10 cellular contexts compared by ENCODE assay signal in the genomic region with DNA sequence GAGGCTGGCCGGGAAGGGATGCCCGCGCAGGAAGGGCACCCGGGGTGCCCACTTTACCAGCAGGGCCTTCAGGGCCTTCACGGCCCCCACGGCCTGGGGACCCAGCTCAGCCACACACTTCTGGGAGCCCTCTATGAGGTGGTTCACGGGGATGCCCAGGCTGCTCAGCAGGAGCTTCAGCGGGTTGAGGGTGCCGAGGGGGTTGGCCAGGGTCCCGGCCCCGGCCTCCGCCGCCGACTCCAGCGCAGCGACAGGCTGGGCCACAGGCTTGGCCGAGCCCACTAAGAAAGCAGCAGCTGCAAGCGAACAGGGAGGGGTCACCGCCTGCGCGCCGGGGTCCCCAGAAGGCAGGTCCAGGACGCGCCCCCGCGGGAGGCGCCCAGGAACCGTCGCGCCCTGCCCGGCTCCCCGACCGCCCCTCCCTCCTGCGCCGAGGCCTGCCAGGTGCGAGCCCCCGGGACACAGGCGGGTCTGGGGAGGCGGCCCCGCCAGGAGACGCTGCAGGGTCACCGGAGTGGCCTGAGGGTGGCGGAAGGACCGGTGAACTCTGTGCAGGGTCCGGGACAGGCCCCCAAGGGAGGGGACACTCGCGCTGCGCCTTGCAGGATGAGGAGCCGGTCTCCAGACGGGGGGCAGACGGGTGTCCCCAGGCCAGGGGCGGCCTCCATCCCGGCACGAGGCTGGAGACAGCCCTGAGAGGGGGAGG. TPM values are rescaled to one million over a fixed set of nuclear protein-coding genes. Genes with fewer than 3 reads are reported as not detected.
DNase-seq lines count a peak whose midpoint lies in the region; ATAC-seq and TF ChIP-seq lines count a peak whose summit lies in the region.
"Had no signal": no experiment of that assay in that cellular context is flagged by ENCODE, and none has a peak within 500 bp of the region (broad histone marks: within the 10 kb centered on the region; RNA-seq: fewer than 3 reads in every experiment).

No MANE protein-coding gene starts in this region.

- no peaks in the 10 kb centered on the region for H3K9me3 ChIP-seq in CD8-positive, alpha-beta T cell (ENCODE audit: low read length)
- H3K9me3 ChIP-seq in HUES48 (ENCODE audit: control insufficient read depth, insufficient read depth, low read length), result no peaks in the 10 kb centered on the region
- H3K9me3 ChIP-seq in trophoblast cell (ENCODE audit: insufficient read depth, low read depth, low read length), result peaks cover 2% of the 10 kb centered on the region
- no peaks in the 10 kb centered on the region for H3K9me3 ChIP-seq in aorta (ENCODE audit: control insufficient read depth, low read length)

- CTCF ChIA-PET in CD8-positive, alpha-beta T cell (lab: Charles Lee), result no interaction called here

- peaks cover 12% of the 10 kb centered on the region for H3K4me1 Mint-ChIP-seq in CD8-positive, alpha-beta T cell (ENCODE audit: low read depth)
- H3K4me1 Mint-ChIP-seq in glutamatergic neuron (ENCODE audit: low read depth, unreplicated experiment), result no peaks in the 10 kb centered on the region
- H3K4me1 Mint-ChIP-seq in activated T-helper 1 cell treated with anti-CD3 and anti-CD28 coated beads, Interleukin-12 subunit alpha, Interleukin-12 subunit beta, Interleukin-2, Interleukin-4 antibody, amounts not matched to agents 30 ng/mL and 10 ng/mL and 1 ng/mL, durations not matched to agents 14 hours and 24 hours and 36 hours (ENCODE audit: low read depth), result no peaks in the 10 kb centered on the region

- no peak overlapping the region for H2AFZ ChIP-seq in trophoblast cell (ENCODE audit: insufficient read depth, low read length, poor library complexity)

- H3K27ac Mint-ChIP-seq in CD8-positive, alpha-beta T cell, result no peak overlapping the region
- H3K27ac Mint-ChIP-seq in glutamatergic neuron (ENCODE audit: unreplicated experiment), result no peak overlapping the region
- no peak overlapping the region for H3K27ac Mint-ChIP-seq in activated T-helper 1 cell treated with anti-CD3 and anti-CD28 coated beads, Interleukin-12 subunit alpha, Interleukin-12 subunit beta, Interleukin-2, Interleukin-4 antibody, amounts not matched to agents 30 ng/mL and 10 ng/mL and 1 ng/mL, durations not matched to agents 14 hours and 24 hours and 36 hours

- no peak overlapping the region for H4K8ac ChIP-seq in trophoblast cell (ENCODE audit: low read depth, low read length)

- no peaks in the 10 kb centered on the region for H3K9me3 Mint-ChIP-seq in CD8-positive, alpha-beta T cell
- H3K9me3 Mint-ChIP-seq in glutamatergic neuron (ENCODE audit: unreplicated experiment), result peaks cover 2% of the 10 kb centered on the region
- no peaks in the 10 kb centered on the region for H3K9me3 Mint-ChIP-seq in activated T-helper 1 cell treated with anti-CD3 and anti-CD28 coated beads, Interleukin-12 subunit alpha, Interleukin-12 subunit beta, Interleukin-2, Interleukin-4 antibody, amounts not matched to agents 30 ng/mL and 10 ng/mL and 1 ng/mL, durations not matched to agents 14 hours and 24 hours and 36 hours

- no peaks in the 10 kb centered on the region for H3K36me3 ChIP-seq in CD8-positive, alpha-beta T cell (ENCODE audit: insufficient read depth, low read length)
- H3K36me3 ChIP-seq in HUES48 (ENCODE audit: control insufficient read depth, insufficient read depth, low read length) (no peaks in the 10 kb centered on the region), trophoblast cell (ENCODE audit: control insufficient read depth in 1 of 2, insufficient read depth in 2 of 2, low read length in 2 of 2) (no peaks in the 10 kb centered on the region), aorta (ENCODE audit: control insufficient read depth in 1 of 2, insufficient read depth in 2 of 2, low read length in 1 of 2) (no peaks in the 10 kb centered on the region)

- H3K9ac ChIP-seq in HUES48 (ENCODE audit: low read depth, low read length) (no peak overlapping the region), trophoblast cell (ENCODE audit: low read length) (no peak overlapping the region)

- no peak overlapping the region for H3K4me3 Mint-ChIP-seq in CD8-positive, alpha-beta T cell
- no peak overlapping the region for H3K4me3 Mint-ChIP-seq in glutamatergic neuron (ENCODE audit: unreplicated experiment)
- H3K4me3 Mint-ChIP-seq in activated T-helper 1 cell treated with anti-CD3 and anti-CD28 coated beads, Interleukin-12 subunit alpha, Interleukin-12 subunit beta, Interleukin-2, Interleukin-4 antibody, amounts not matched to agents 30 ng/mL and 10 ng/mL and 1 ng/mL, durations not matched to agents 14 hours and 24 hours and 36 hours, result no peak overlapping the region

- H2BK12ac ChIP-seq in trophoblast cell (ENCODE audit: low read length), result no peak overlapping the region

- no peak overlapping the region for H3K14ac ChIP-seq in trophoblast cell (ENCODE audit: low read length)

- peak overlapping the region; percentile 63 for H3K4me2 ChIP-seq in trophoblast cell (ENCODE audit: low read length)

- no peaks in the 10 kb centered on the region for H3K79me2 ChIP-seq in trophoblast cell (ENCODE audit: control insufficient read depth, insufficient read depth, low read length, poor library complexity)

- no peaks in the 10 kb centered on the region for H3K36me3 Mint-ChIP-seq in CD8-positive, alpha-beta T cell
- H3K36me3 Mint-ChIP-seq in glutamatergic neuron (ENCODE audit: unreplicated experiment), result peaks cover 5% of the 10 kb centered on the region
- H3K36me3 Mint-ChIP-seq in activated T-helper 1 cell treated with anti-CD3 and anti-CD28 coated beads, Interleukin-12 subunit alpha, Interleukin-12 subunit beta, Interleukin-2, Interleukin-4 antibody, amounts not matched to agents 30 ng/mL and 10 ng/mL and 1 ng/mL, durations not matched to agents 14 hours and 24 hours and 36 hours (ENCODE audit: low read depth), result peaks cover 2% of the 10 kb centered on the region

- peaks cover 5% of the 10 kb centered on the region for H3K27me3 ChIP-seq in CD8-positive, alpha-beta T cell (ENCODE audit: insufficient read depth, low read length)
- H3K27me3 ChIP-seq in HUES48 (ENCODE audit: control insufficient read depth, insufficient read depth, low read length) (peaks cover 62% of the 10 kb centered on the region), trophoblast cell (ENCODE audit: insufficient read depth, low read length) (peaks cover 20% of the 10 kb centered on the region), aorta (ENCODE audit: control insufficient read depth in 1 of 2, insufficient read depth in 2 of 2, low read length in 1 of 2) (no peaks in the 10 kb centered on the region)

- H3K79me1 ChIP-seq in trophoblast cell (ENCODE audit: low read length), result no peaks in the 10 kb centered on the region

- H2AK5ac ChIP-seq in trophoblast cell (ENCODE audit: low read length), result no peak overlapping the region

- no peak overlapping the region for H3K27ac ChIP-seq in CD8-positive, alpha-beta T cell (ENCODE audit: low read depth, low read length)
- no peak overlapping the region for H3K27ac ChIP-seq in HUES48 (ENCODE audit: low read depth, low read length)
- H3K27ac ChIP-seq in trophoblast cell (ENCODE audit: low read depth, low read length), result no peak overlapping the region
- no peak overlapping the region for H3K27ac ChIP-seq in aorta (ENCODE audit: low read depth in 1 of 2, low read length in 2 of 2)

- POLR2A ChIA-PET in CD8-positive, alpha-beta T cell (lab: Charles Lee), result no interaction called here

- H3K27me3 Mint-ChIP-seq in CD8-positive, alpha-beta T cell (ENCODE audit: low read depth), result peaks cover 36% of the 10 kb centered on the region
- peaks cover 30% of the 10 kb centered on the region for H3K27me3 Mint-ChIP-seq in glutamatergic neuron (ENCODE audit: unreplicated experiment)
- peaks cover 27% of the 10 kb centered on the region for H3K27me3 Mint-ChIP-seq in activated T-helper 1 cell treated with anti-CD3 and anti-CD28 coated beads, Interleukin-12 subunit alpha, Interleukin-12 subunit beta, Interleukin-2, Interleukin-4 antibody, amounts not matched to agents 30 ng/mL and 10 ng/mL and 1 ng/mL, durations not matched to agents 14 hours and 24 hours and 36 hours (ENCODE audit: insufficient read depth)

- no peak overlapping the region for H4K12ac ChIP-seq in trophoblast cell (ENCODE audit: low read depth, low read length)

- H2BK5ac ChIP-seq in trophoblast cell (ENCODE audit: low read depth, low read length, poor library complexity), result no peak overlapping the region

- intact Hi-C loops in CD8-positive, alpha-beta T cell (cut with DNase I, micrococcal nuclease), result no loop called here
- intact Hi-C loops in aorta (cut with DNase I), result no loop called here
- intact Hi-C loops in activated T-helper 1 cell treated with anti-CD3 and anti-CD28 coated beads, Interleukin-12 subunit alpha, Interleukin-12 subunit beta, Interleukin-2, Interleukin-4 antibody, amounts not matched to agents 30 ng/mL and 10 ng/mL and 1 ng/mL, durations not matched to agents 14 hours and 24 hours and 36 hours (cut with micrococcal nuclease), result no loop called here

- peaks cover 13% of the 10 kb centered on the region for H3K4me1 ChIP-seq in CD8-positive, alpha-beta T cell (ENCODE audit: insufficient read depth, low read length)
- H3K4me1 ChIP-seq in HUES48 (ENCODE audit: control insufficient read depth, insufficient read depth, low read length), result no peaks in the 10 kb centered on the region
- peaks cover 0 to 8% of the 10 kb centered on the region in 2 experiments for H3K4me1 ChIP-seq in trophoblast cell (ENCODE audit: control insufficient read depth in 1 of 2, insufficient read depth in 2 of 2, low read length in 2 of 2)
- H3K4me1 ChIP-seq in aorta (ENCODE audit: control insufficient read depth in 1 of 2, insufficient read depth in 2 of 2, low read length in 2 of 2), result no peaks in the 10 kb centered on the region

- peak in 1 of 7 experiments; percentile 49 for DNase-seq in CD8-positive, alpha-beta T cell
- no peak for DNase-seq in glutamatergic neuron
- no peak for DNase-seq in trophoblast cell
- no peak for DNase-seq in aorta
- no peak for DNase-seq in activated T-helper 1 cell treated with anti-CD3 and anti-CD28 coated beads, Interleukin-12 subunit alpha, Interleukin-12 subunit beta, Interleukin-2, Interleukin-4 antibody, amounts not matched to agents 30 ng/mL and 10 ng/mL and 1 ng/mL, durations not matched to agents 14 hours and 24 hours and 36 hours (ENCODE audit: low spot score)
- DNase-seq in HCEC 1CT, result no peak
- DNase-seq: NCI-H1105 had no signal

- H3K18ac ChIP-seq in trophoblast cell (ENCODE audit: low read length), result no peak overlapping the region

- ATAC-seq in CD8-positive, alpha-beta T cell, result no peak
- ATAC-seq in GM21786 (IDR thresholded peaks at IDR 0.05; ENCODE audit: unreplicated experiment), result no peak
- ATAC-seq in aorta (ENCODE audit: low FRiP score), result no peak

- H3K23ac ChIP-seq in trophoblast cell (ENCODE audit: low read length), result no peak overlapping the region

- no peak overlapping the region for H2BK120ac ChIP-seq in trophoblast cell (ENCODE audit: insufficient read depth, low read length, poor library complexity)

- TF ChIP-seq CTCF in CD8-positive, alpha-beta T cell (IDR thresholded peaks at IDR 0.05), result no peak
- TF ChIP-seq CTCF in glutamatergic neuron (IDR thresholded peaks at IDR 0.05; ENCODE audit: partially characterized antibody, unreplicated experiment), result peak; percentile 5

- no peak overlapping the region for H3K4ac ChIP-seq in trophoblast cell (ENCODE audit: low read depth, low read length)

- peak overlapping the region; percentile 30 for H3K4me3 ChIP-seq in CD8-positive, alpha-beta T cell (ENCODE audit: low read depth, low read length)
- H3K4me3 ChIP-seq in HUES48 (ENCODE audit: low read depth, low read length) (peak overlapping the region; percentile 56), trophoblast cell (ENCODE audit: low read depth, low read length) (peak overlapping the region; percentile 30), aorta (ENCODE audit: low read length in 2 of 2) (no peak overlapping the region)

- WGBS in trophoblast cell (ENCODE audit: extremely low coverage, insufficient coverage, insufficient read length), result no CpG with 5 or more reads among the region's 54 CpGs
- 1 to 2% methylated on average over 46 to 54 of the region's 54 CpGs for WGBS in aorta, 2 donors

- H4K91ac ChIP-seq in trophoblast cell (ENCODE audit: low read depth, low read length), result no peak overlapping the region

RNA-seq across cellular contexts. Expression of gene SCGB3A1, which starts 0.6 kb away (rescaled TPM):
- total RNA-seq in CD8-positive, alpha-beta T cell, result not detected
- total RNA-seq in glutamatergic neuron (ENCODE audit: unreplicated experiment) (not detected), aorta (not detected)
- polyA plus RNA-seq in trophoblast cell (2013), result not detected in 2 replicates
- polyA plus RNA-seq in aorta, result 1 to 10 TPM in 1 of 2 donors, not detected in 1; 2.0 TPM
- total RNA-seq in activated T-helper 1 cell treated with anti-CD3 and anti-CD28 coated beads, Interleukin-12 subunit alpha, Interleukin-12 subunit beta, Interleukin-2, Interleukin-4 antibody, amounts not matched to agents 30 ng/mL and 10 ng/mL and 1 ng/mL, durations not matched to agents 14 hours and 24 hours and 36 hours, result not detected in 2 replicates
- total RNA-seq: kidney epithelial cell had no signal

RNA-seq across cellular contexts. Expression of gene FLT4, which starts 58.7 kb away (rescaled TPM):
- total RNA-seq in CD8-positive, alpha-beta T cell, result 10 to 100 TPM; 11.1 to 13.3 TPM
- 0.17 TPM for total RNA-seq in glutamatergic neuron (ENCODE audit: unreplicated experiment)
- 0.54 and 0.57 TPM in 2 replicates for polyA plus RNA-seq in trophoblast cell (2013)
- 10 to 100 TPM; 13.7 to 22.1 TPM for total RNA-seq in aorta
- polyA plus RNA-seq in aorta, result 1 to 10 TPM in 1 of 2 donors, under 1 TPM in 1; 0.13 to 1.6 TPM
- total RNA-seq in activated T-helper 1 cell treated with anti-CD3 and anti-CD28 coated beads, Interleukin-12 subunit alpha, Interleukin-12 subunit beta, Interleukin-2, Interleukin-4 antibody, amounts not matched to agents 30 ng/mL and 10 ng/mL and 1 ng/mL, durations not matched to agents 14 hours and 24 hours and 36 hours, result 0.86 and 1.8 TPM in 2 replicates

Comparison
In these comparisons a context has a peak if more than half of its experiments do, and no peak if none do; other contexts are left out.
1. H3K4me3 ChIP-seq: peak in CD8-positive, alpha-beta T cell (single experiment), HUES48 (single experiment) and trophoblast cell (single experiment); none in aorta (0 of 2).